12 cellular contexts compared by ENCODE assay signal in genomic region chr14:37599527-37600368, GRCh38. TPM values are rescaled to one million over a fixed set of nuclear protein-coding genes. Genes with fewer than 3 reads are reported as not detected.
DNase-seq lines count a peak whose midpoint lies in the region; ATAC-seq, FAIRE-seq and TF ChIP-seq lines count a peak whose summit lies in the region.
"Had no signal": no experiment of that assay in that cellular context is flagged by ENCODE, and none has a peak within 500 bp of the region (broad histone marks: within the 10 kb centered on the region; RNA-seq: fewer than 3 reads in every experiment).

No MANE protein-coding gene starts in this region.

- in situ Hi-C loops in G401 (cut with HindIII; ENCODE audit: low sequenced_read_pairs): no loop called here

- peaks cover 34% of the 10 kb centered on the region for H3K4me1 Mint-ChIP-seq in CD8-positive, alpha-beta T cell (ENCODE audit: low read depth)
- peaks cover 4% of the 10 kb centered on the region for H3K4me1 Mint-ChIP-seq in astrocyte (ENCODE audit: low read depth, unreplicated experiment)

- peaks cover 4% of the 10 kb centered on the region; the same call in 1 of the 2 replicates for H3F3A ChIP-seq in MM.1S (ENCODE audit: insufficient read depth, low read length)

- no peaks in the 10 kb centered on the region for H3K9me3 ChIP-seq in CD8-positive, alpha-beta T cell (ENCODE audit: low read length)
- H3K9me3 ChIP-seq in astrocyte (ENCODE audit: insufficient read depth, low read depth, low read length) (peaks cover 6% of the 10 kb centered on the region), mucosa of stomach (ENCODE audit: control insufficient read depth, low read length) (no peaks in the 10 kb centered on the region), MM.1S (replicated peaks; ENCODE audit: insufficient read depth, low read length) (no peaks in the 10 kb centered on the region)
- H3K9me3 ChIP-seq: SK-N-SH had no signal

- H3K4me3 ChIP-seq in CD8-positive, alpha-beta T cell (ENCODE audit: low read depth, low read length): no peak overlapping the region
- H3K4me3 ChIP-seq in astrocyte (ENCODE audit: insufficient read depth, low read depth, low read length) (peak overlapping the region; percentile 14), mucosa of stomach (ENCODE audit: low read length) (no peak overlapping the region), MM.1S (ENCODE audit: low read length) (no peak overlapping the region)

- H3K9ac ChIP-seq in astrocyte (ENCODE audit: low read length) (no peak overlapping the region), mucosa of stomach (ENCODE audit: low read length) (peak overlapping the region; percentile 2), MM.1S (ENCODE audit: low read length) (no peak overlapping the region)
- H3K9ac ChIP-seq: SK-N-SH had no signal

- peaks cover 2% of the 10 kb centered on the region for H3K9me3 Mint-ChIP-seq in CD8-positive, alpha-beta T cell
- H3K9me3 Mint-ChIP-seq in astrocyte (ENCODE audit: unreplicated experiment): peaks cover 13% of the 10 kb centered on the region
- H3K9me3 Mint-ChIP-seq: activated naive CD4-positive, alpha-beta T cell treated with anti-CD3 and anti-CD28 coated beads, Interleukin-2, amount 50 U/mL, for 24 hours had no signal

- peaks cover 31% of the 10 kb centered on the region for H3K4me1 ChIP-seq in CD8-positive, alpha-beta T cell (ENCODE audit: insufficient read depth, low read length)
- H3K4me1 ChIP-seq in astrocyte (ENCODE audit: insufficient read depth, low read length) (peaks cover 7% of the 10 kb centered on the region), mucosa of stomach (ENCODE audit: control insufficient read depth, insufficient read depth, low read length) (peaks cover 9% of the 10 kb centered on the region), MM.1S (ENCODE audit: low read length) (no peaks in the 10 kb centered on the region)

- H4K20me1 ChIP-seq in astrocyte (ENCODE audit: insufficient read depth, low read length): no peaks in the 10 kb centered on the region
- H4K20me1 ChIP-seq in MM.1S (ENCODE audit: insufficient read depth, low read length): no peaks in the 10 kb centered on the region

- POLR2A ChIA-PET in CD8-positive, alpha-beta T cell (lab: Charles Lee): no interaction called here

- H3K9me2 ChIP-seq in MM.1S (replicated peaks; ENCODE audit: insufficient read depth, low read length): no peaks in the 10 kb centered on the region
- H3K9me2 ChIP-seq: SK-N-SH had no signal

- no peak overlapping the region for H3K27ac Mint-ChIP-seq in CD8-positive, alpha-beta T cell
- no peak overlapping the region for H3K27ac Mint-ChIP-seq in astrocyte (ENCODE audit: unreplicated experiment)
- H3K27ac Mint-ChIP-seq: immature natural killer cell had no signal

- peak overlapping the region; percentile 31 for H2AFZ ChIP-seq in astrocyte (ENCODE audit: low read depth, low read length)
- H2AFZ ChIP-seq in MM.1S (ENCODE audit: low read length): no peak overlapping the region

- H3K27me3 Mint-ChIP-seq in CD8-positive, alpha-beta T cell (ENCODE audit: low read depth): peaks cover 61% of the 10 kb centered on the region
- H3K27me3 Mint-ChIP-seq in astrocyte (ENCODE audit: low read depth, unreplicated experiment): peaks cover 88% of the 10 kb centered on the region

- H3K79me2 ChIP-seq in astrocyte (ENCODE audit: insufficient read depth, low read length): no peaks in the 10 kb centered on the region
- H3K79me2 ChIP-seq in MM.1S (ENCODE audit: low read length): no peaks in the 10 kb centered on the region

- no peaks in the 10 kb centered on the region for H3K36me3 ChIP-seq in CD8-positive, alpha-beta T cell (ENCODE audit: insufficient read depth, low read length)
- H3K36me3 ChIP-seq in astrocyte (ENCODE audit: insufficient read depth, low read length) (no peaks in the 10 kb centered on the region), mucosa of stomach (ENCODE audit: control insufficient read depth, insufficient read depth, low read length) (no peaks in the 10 kb centered on the region), MM.1S (replicated peaks; ENCODE audit: insufficient read depth, low read length) (no peaks in the 10 kb centered on the region)

- ATAC-seq in CD8-positive, alpha-beta T cell: no peak
- no peak for ATAC-seq in HG02571 (IDR thresholded peaks at IDR 0.05; ENCODE audit: unreplicated experiment)

- no peaks in the 10 kb centered on the region for H3K36me3 Mint-ChIP-seq in CD8-positive, alpha-beta T cell
- H3K36me3 Mint-ChIP-seq in astrocyte (ENCODE audit: low read depth, unreplicated experiment): peaks cover 4% of the 10 kb centered on the region

- peak overlapping the region; percentile 32 for H3K4me3 Mint-ChIP-seq in CD8-positive, alpha-beta T cell
- H3K4me3 Mint-ChIP-seq in astrocyte (ENCODE audit: unreplicated experiment): peak overlapping the region; percentile 34

- DNase-seq in CD8-positive, alpha-beta T cell: no peak
- DNase-seq in NCI-H1092 treated with DMSO at 0.1 percent for 48 hours (lab: John Stamatoyannopoulos, UW): peak; percentile 71
- no peak for DNase-seq in astrocyte (ENCODE audit: low read depth)
- no peak for DNase-seq in MM.1S
- no peak for DNase-seq in G401 (ENCODE audit: low spot score)
- no peak for DNase-seq in stimulated activated CD4-positive, alpha-beta T cell treated with anti-CD3 and anti-CD28 coated beads, Interleukin-4, amount 100 ng/mL, for 1 hour
- DNase-seq: DND-41, immature natural killer cell, SK-N-SH had no signal

- FAIRE-seq in astrocyte (lab: Jason Lieb, UNC): no peak

- intact Hi-C loops in CD8-positive, alpha-beta T cell (cut with DNase I, micrococcal nuclease): no loop called here

- CTCF ChIA-PET in CD8-positive, alpha-beta T cell (lab: Charles Lee): no interaction called here

- H3K27ac ChIP-seq in CD8-positive, alpha-beta T cell (ENCODE audit: low read depth, low read length): no peak overlapping the region
- no peak overlapping the region for H3K27ac ChIP-seq in astrocyte (ENCODE audit: low read depth, low read length)
- no peak overlapping the region for H3K27ac ChIP-seq in MM.1S (ENCODE audit: low read length)

- peaks cover 46% of the 10 kb centered on the region for H3K27me3 ChIP-seq in CD8-positive, alpha-beta T cell (ENCODE audit: insufficient read depth, low read length)
- H3K27me3 ChIP-seq in astrocyte (ENCODE audit: insufficient read depth, low read length) (peaks cover 92% of the 10 kb centered on the region), mucosa of stomach (ENCODE audit: control insufficient read depth, insufficient read depth, low read length) (peaks cover 43% of the 10 kb centered on the region), MM.1S (replicated peaks; ENCODE audit: insufficient read depth, low read length) (no peaks in the 10 kb centered on the region)

- TF ChIP-seq CTCF in CD8-positive, alpha-beta T cell (IDR thresholded peaks at IDR 0.05): no peak
- TF ChIP-seq CTCF in astrocyte (IDR thresholded peaks at IDR 0.05; ENCODE audit: insufficient read depth, low read depth, low read length): no peak
- no peak for TF ChIP-seq CTCF in MM.1S (IDR thresholded peaks at IDR 0.05; ENCODE audit: low read length)

- peak overlapping the region; percentile 66 for H3K4me2 ChIP-seq in astrocyte (ENCODE audit: low read length)
- no peak overlapping the region for H3K4me2 ChIP-seq in MM.1S (ENCODE audit: low read depth, low read length)
- H3K4me2 ChIP-seq: SK-N-SH had no signal

RNA-seq across cellular contexts. Expression of gene TTC6, which starts 4.3 kb away (rescaled TPM):
- not detected for total RNA-seq in CD8-positive, alpha-beta T cell
- total RNA-seq in astrocyte: not detected in 2 replicates
- total RNA-seq in G401 (2014; rRNA removed; shearing (Covaris generic)): not detected in 2 replicates

RNA-seq across cellular contexts. Expression of gene FOXA1, which starts 4.7 kb away (rescaled TPM):
- not detected for total RNA-seq in CD8-positive, alpha-beta T cell
- 0.11 TPM in 1 of 2 replicates, not detected in the other for total RNA-seq in astrocyte
- not detected in 2 replicates for total RNA-seq in G401 (2014; rRNA removed; shearing (Covaris generic))
